Comparison of ENCODE assay signal across 10 cellular contexts in the genomic region with DNA sequence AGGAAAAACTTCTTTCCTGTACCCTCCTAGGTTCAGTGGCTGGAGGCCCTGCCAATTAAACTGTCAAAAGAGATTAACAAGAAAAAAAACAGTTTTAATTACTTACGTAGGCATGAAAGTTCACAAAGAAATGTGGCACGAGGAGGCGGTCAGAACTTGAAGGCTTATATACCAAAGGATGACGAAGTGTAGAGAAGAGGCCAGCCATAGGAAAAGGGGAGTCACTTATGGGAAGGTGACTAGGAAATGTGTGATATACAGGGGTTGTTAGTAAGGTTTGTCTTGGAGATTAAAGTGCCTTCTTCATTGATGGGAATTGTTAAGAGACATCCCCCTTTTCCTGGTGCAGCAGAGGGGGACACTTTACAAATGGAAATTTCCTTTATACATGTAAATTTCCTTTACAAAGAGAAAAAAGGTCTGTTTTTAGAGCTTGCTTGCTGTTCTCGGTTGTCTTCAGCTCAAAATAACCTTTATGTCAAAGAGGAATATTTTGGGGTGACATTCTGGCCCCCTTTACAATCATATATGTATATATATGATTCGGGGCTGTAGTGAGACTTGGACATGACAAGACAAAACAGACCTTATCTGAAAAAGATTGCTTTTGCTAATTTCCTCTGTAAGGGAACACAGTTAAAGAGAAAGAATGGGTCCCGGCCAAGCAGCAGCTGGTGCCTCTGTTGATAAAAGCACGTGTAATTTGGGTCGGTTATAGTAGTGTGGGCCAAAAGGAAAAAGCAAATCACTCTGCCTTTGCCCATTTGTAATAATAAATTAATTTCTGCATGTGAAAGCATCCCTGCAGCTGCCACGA. TPM values are rescaled to one million over a fixed set of nuclear protein-coding genes. Genes with fewer than 3 reads are reported as not detected.
DNase-seq lines count a peak whose midpoint lies in the region; ATAC-seq and TF ChIP-seq lines count a peak whose summit lies in the region.
"Had no signal": no experiment of that assay in that cellular context is flagged by ENCODE, and none has a peak within 500 bp of the region (broad histone marks: within the 10 kb centered on the region; RNA-seq: fewer than 3 reads in every experiment).

No MANE protein-coding gene starts in this region.

- peaks cover 46 to 77% (median 68%) of the 10 kb centered on the region in 3 donors for H3K4me1 Mint-ChIP-seq in CD8-positive, alpha-beta memory T cell
- peaks cover 49% of the 10 kb centered on the region for H3K4me1 Mint-ChIP-seq in nephron
- H3K4me1 Mint-ChIP-seq in activated T-helper 1 cell treated with anti-CD3 and anti-CD28 coated beads, Interleukin-12 subunit alpha, Interleukin-12 subunit beta, Interleukin-2, Interleukin-4 antibody, amounts not matched to agents 30 ng/mL and 10 ng/mL and 1 ng/mL, durations not matched to agents 14 hours and 24 hours and 36 hours (ENCODE audit: low read depth) = no peaks in the 10 kb centered on the region

- peaks cover 3 to 16% (median 5%) of the 10 kb centered on the region in 3 donors for H3K36me3 Mint-ChIP-seq in CD8-positive, alpha-beta memory T cell
- peaks cover 4% of the 10 kb centered on the region for H3K36me3 Mint-ChIP-seq in nephron (ENCODE audit: low read depth)
- H3K36me3 Mint-ChIP-seq in activated T-helper 1 cell treated with anti-CD3 and anti-CD28 coated beads, Interleukin-12 subunit alpha, Interleukin-12 subunit beta, Interleukin-2, Interleukin-4 antibody, amounts not matched to agents 30 ng/mL and 10 ng/mL and 1 ng/mL, durations not matched to agents 14 hours and 24 hours and 36 hours (ENCODE audit: low read depth) = peaks cover 4% of the 10 kb centered on the region

- no peak overlapping the region for H3K27ac ChIP-seq in CD8-positive, alpha-beta memory T cell (ENCODE audit: low read depth, low read length)
- H3K27ac ChIP-seq: C4-2B had no signal

- DNase-seq in CD8-positive, alpha-beta memory T cell = no peak
- DNase-seq in NCI-H69 (lab: John Stamatoyannopoulos, UW) (peak; percentile 33), GOT3 (lab: John Stamatoyannopoulos, UW) (no peak), NCI-H2196 (lab: John Stamatoyannopoulos, UW; ENCODE audit: unreplicated experiment) (no peak)
- DNase-seq in activated T-helper 1 cell treated with anti-CD3 and anti-CD28 coated beads, Interleukin-12 subunit alpha, Interleukin-12 subunit beta, Interleukin-2, Interleukin-4 antibody, amounts not matched to agents 30 ng/mL and 10 ng/mL and 1 ng/mL, durations not matched to agents 14 hours and 24 hours and 36 hours (ENCODE audit: low spot score) = no peak
- DNase-seq: activated CD4-positive, alpha-beta T cell treated with anti-CD3 and anti-CD28 coated beads for 1 hour had no signal

- H3K27ac Mint-ChIP-seq in CD8-positive, alpha-beta memory T cell = peak overlapping the region in 7 of 8 donors; percentile 4 to 82 (median 55)
- H3K27ac Mint-ChIP-seq in nephron = peak overlapping the region; percentile 81 to 90 (median 88)
- no peak overlapping the region for H3K27ac Mint-ChIP-seq in activated T-helper 1 cell treated with anti-CD3 and anti-CD28 coated beads, Interleukin-12 subunit alpha, Interleukin-12 subunit beta, Interleukin-2, Interleukin-4 antibody, amounts not matched to agents 30 ng/mL and 10 ng/mL and 1 ng/mL, durations not matched to agents 14 hours and 24 hours and 36 hours

- H3K27me3 Mint-ChIP-seq in CD8-positive, alpha-beta memory T cell = no peaks in the 10 kb centered on the region
- H3K27me3 Mint-ChIP-seq in nephron (ENCODE audit: low read depth) = no peaks in the 10 kb centered on the region
- no peaks in the 10 kb centered on the region for H3K27me3 Mint-ChIP-seq in activated T-helper 1 cell treated with anti-CD3 and anti-CD28 coated beads, Interleukin-12 subunit alpha, Interleukin-12 subunit beta, Interleukin-2, Interleukin-4 antibody, amounts not matched to agents 30 ng/mL and 10 ng/mL and 1 ng/mL, durations not matched to agents 14 hours and 24 hours and 36 hours (ENCODE audit: insufficient read depth)

- H3K4me3 ChIP-seq in CD8-positive, alpha-beta memory T cell (ENCODE audit: low read length) = no peak overlapping the region

- peak overlapping the region in 2 of 7 donors; percentile 2 to 54 for H3K4me3 Mint-ChIP-seq in CD8-positive, alpha-beta memory T cell
- H3K4me3 Mint-ChIP-seq in nephron = peak overlapping the region in 2 of 3 experiments; percentile 1 to 4
- no peak overlapping the region for H3K4me3 Mint-ChIP-seq in activated T-helper 1 cell treated with anti-CD3 and anti-CD28 coated beads, Interleukin-12 subunit alpha, Interleukin-12 subunit beta, Interleukin-2, Interleukin-4 antibody, amounts not matched to agents 30 ng/mL and 10 ng/mL and 1 ng/mL, durations not matched to agents 14 hours and 24 hours and 36 hours

- POLR2A ChIA-PET in CD8-positive, alpha-beta memory T cell (lab: Charles Lee) = no interaction called here

- no peaks in the 10 kb centered on the region for H3K27me3 ChIP-seq in CD8-positive, alpha-beta memory T cell (ENCODE audit: insufficient read depth, low read length, poor library complexity, severe bottlenecking)

- CTCF ChIA-PET in CD8-positive, alpha-beta memory T cell (lab: Charles Lee) = interaction anchor here (0.7 kb wide), 1 partner anchor 38 kb away, joined by 3 read pairs; no protein-coding TSS in a partner anchor

- intact Hi-C loops in activated T-helper 1 cell treated with anti-CD3 and anti-CD28 coated beads, Interleukin-12 subunit alpha, Interleukin-12 subunit beta, Interleukin-2, Interleukin-4 antibody, amounts not matched to agents 30 ng/mL and 10 ng/mL and 1 ng/mL, durations not matched to agents 14 hours and 24 hours and 36 hours (cut with micrococcal nuclease) = no loop called here

- H3K9me3 Mint-ChIP-seq in CD8-positive, alpha-beta memory T cell = no peaks in the 10 kb centered on the region
- H3K9me3 Mint-ChIP-seq in nephron = no peaks in the 10 kb centered on the region
- H3K9me3 Mint-ChIP-seq in activated T-helper 1 cell treated with anti-CD3 and anti-CD28 coated beads, Interleukin-12 subunit alpha, Interleukin-12 subunit beta, Interleukin-2, Interleukin-4 antibody, amounts not matched to agents 30 ng/mL and 10 ng/mL and 1 ng/mL, durations not matched to agents 14 hours and 24 hours and 36 hours = no peaks in the 10 kb centered on the region

- ATAC-seq in esophagus mucosa (peak; percentile 62), GM21390 (IDR thresholded peaks at IDR 0.05; ENCODE audit: unreplicated experiment) (no peak)

- no peak for TF ChIP-seq CTCF in nephron (IDR thresholded peaks at IDR 0.05; ENCODE audit: unreplicated experiment in 3 of 3)

- H3K9me3 ChIP-seq in CD8-positive, alpha-beta memory T cell (ENCODE audit: low read length) = no peaks in the 10 kb centered on the region

- H3K36me3 ChIP-seq in CD8-positive, alpha-beta memory T cell (ENCODE audit: insufficient read depth, low read length) = no peaks in the 10 kb centered on the region

- H3K4me1 ChIP-seq in CD8-positive, alpha-beta memory T cell (ENCODE audit: insufficient read depth, low read length) = peaks cover 9% of the 10 kb centered on the region

RNA-seq across cellular contexts. Expression of a gene that starts 38.6 kb away (rescaled TPM):
- 10 to 100 TPM; 45.2 to 45.6 TPM for total RNA-seq in CD8-positive, alpha-beta memory T cell
- 104 TPM for polyA plus RNA-seq in CD8-positive, alpha-beta memory T cell
- 99.8 TPM for total RNA-seq in esophagus mucosa
- total RNA-seq in activated T-helper 1 cell treated with anti-CD3 and anti-CD28 coated beads, Interleukin-12 subunit alpha, Interleukin-12 subunit beta, Interleukin-2, Interleukin-4 antibody, amounts not matched to agents 30 ng/mL and 10 ng/mL and 1 ng/mL, durations not matched to agents 14 hours and 24 hours and 36 hours = 25.1 and 26.9 TPM in 2 replicates
